In genomic region chr1:109485001-109485400, GRCh38 we compare ENCODE assay signal across 8 cellular contexts. TPM values are rescaled to one million over a fixed set of nuclear protein-coding genes. Genes with fewer than 3 reads are reported as not detected.
DNase-seq lines count a peak whose midpoint lies in the region; ATAC-seq and TF ChIP-seq lines count a peak whose summit lies in the region.

No MANE protein-coding gene starts in this region.

- DNase-seq in activated naive CD4-positive, alpha-beta T cell treated with anti-CD3 and anti-CD28 coated beads, Interleukin-2, amount 10 ng/mL, durations not matched to agents 7 days and 5 days = no peak
- no peak for DNase-seq in activated naive CD4-positive, alpha-beta T cell (lab: John Stamatoyannopoulos, UW)
- DNase-seq in SK-N-DZ (ENCODE audit: low spot score) = peak; percentile 24
- DNase-seq in fibroblast of pulmonary artery (ENCODE audit: low read depth) = no peak
- DNase-seq in stimulated activated naive CD8-positive, alpha-beta T cell treated with anti-CD3 and anti-CD28 coated beads, Interleukin-15, amount 100 ng/mL, for 72 hours = no peak
- no peak for DNase-seq in transverse colon
- DNase-seq in NCI-H1694 treated with DMSO at 0.1 percent for 48 hours (lab: John Stamatoyannopoulos, UW) = no peak

- no peaks in the 10 kb centered on the region for H3K36me3 ChIP-seq in transverse colon

- peak overlapping the region; percentile 82 for H3K27ac Mint-ChIP-seq in activated naive CD4-positive, alpha-beta T cell treated with anti-CD3 and anti-CD28 coated beads, Interleukin-2, amount 10 ng/mL, durations not matched to agents 7 days and 5 days
- peak overlapping the region; percentile 48 to 95 for H3K27ac Mint-ChIP-seq in stimulated activated naive CD8-positive, alpha-beta T cell treated with anti-CD3 and anti-CD28 coated beads, Interleukin-15, amount 100 ng/mL, for 72 hours

- intact Hi-C loops in transverse colon (cut with DNase I; ENCODE audit: low total_unique reads) = no loop called here

- no peaks in the 10 kb centered on the region for H3K27me3 ChIP-seq in transverse colon

- no peaks in the 10 kb centered on the region for H3K9me3 ChIP-seq in transverse colon

- H3K4me1 ChIP-seq in transverse colon = peaks cover 8 to 20% (median 13%) of the 10 kb centered on the region in 4 donors

- no peak for TF ChIP-seq EP300 in transverse colon (IDR thresholded peaks at IDR 0.05; ENCODE audit: low read depth)

- H3K4me3 ChIP-seq in fibroblast of pulmonary artery (replicated peaks; ENCODE audit: low read depth, low read length) = peak overlapping the region; percentile 84
- H3K4me3 ChIP-seq in transverse colon = no peak overlapping the region

- no peak for TF ChIP-seq POLR2A in transverse colon (IDR thresholded peaks at IDR 0.05)

- in situ Hi-C loops in transverse colon (cut with MboI; ENCODE audit: low pct_ligation_motif_present in 1 of 4, low pct_unique_long_range_greater_than_20kb in 1 of 4, low sequenced_read_pairs in 3 of 4) = loop anchor here in 1 of 4 donors (5.0 kb wide), 1 partner anchor 47 kb away; no protein-coding TSS in a partner anchor

- peak overlapping the region; percentile 92 for H3K4me3 Mint-ChIP-seq in activated naive CD4-positive, alpha-beta T cell treated with anti-CD3 and anti-CD28 coated beads, Interleukin-2, amount 10 ng/mL, durations not matched to agents 7 days and 5 days
- H3K4me3 Mint-ChIP-seq in stimulated activated naive CD8-positive, alpha-beta T cell treated with anti-CD3 and anti-CD28 coated beads, Interleukin-15, amount 100 ng/mL, for 72 hours = peak overlapping the region; percentile 92 to 95

- TF ChIP-seq CTCF in fibroblast of pulmonary artery (IDR thresholded peaks at IDR 0.05; ENCODE audit: low read length, missing control alignments) = no peak
- TF ChIP-seq CTCF in transverse colon (IDR thresholded peaks at IDR 0.05) = no peak

- CTCF ChIA-PET in activated naive CD4-positive, alpha-beta T cell treated with anti-CD3 and anti-CD28 coated beads, Interleukin-2, amount 10 ng/mL, durations not matched to agents 7 days and 5 days (lab: Charles Lee) = interaction anchor here (0.9 to 37.4 kb wide), 6 partner anchors 8 to 85 kb away, joined by 3 to 1080 read pairs (median 5); partner anchors contain the start of genes CYB561D1 and GPR61

- ATAC-seq in stimulated activated naive CD8-positive, alpha-beta T cell treated with anti-CD3 and anti-CD28 coated beads, Interleukin-15, amount 100 ng/mL, for 72 hours = no peak
- no peak for ATAC-seq in GM18868 (IDR thresholded peaks at IDR 0.05; ENCODE audit: unreplicated experiment)

- peaks cover 38% of the 10 kb centered on the region for H3K4me1 Mint-ChIP-seq in activated naive CD4-positive, alpha-beta T cell treated with anti-CD3 and anti-CD28 coated beads, Interleukin-2, amount 10 ng/mL, durations not matched to agents 7 days and 5 days
- H3K4me1 Mint-ChIP-seq in stimulated activated naive CD8-positive, alpha-beta T cell treated with anti-CD3 and anti-CD28 coated beads, Interleukin-15, amount 100 ng/mL, for 72 hours = peaks cover 48% of the 10 kb centered on the region

- no peak overlapping the region for H3K27ac ChIP-seq in transverse colon

- peaks cover 20% of the 10 kb centered on the region for H3K36me3 Mint-ChIP-seq in activated naive CD4-positive, alpha-beta T cell treated with anti-CD3 and anti-CD28 coated beads, Interleukin-2, amount 10 ng/mL, durations not matched to agents 7 days and 5 days

- WGBS in transverse colon (ENCODE audit: low coverage in 1 of 2), 2 donors = 17 to 33% methylated on average over 1 to 3 of the region's 3 CpGs

- no peaks in the 10 kb centered on the region for H3K9me3 Mint-ChIP-seq in activated naive CD4-positive, alpha-beta T cell treated with anti-CD3 and anti-CD28 coated beads, Interleukin-2, amount 10 ng/mL, durations not matched to agents 7 days and 5 days
- no peaks in the 10 kb centered on the region for H3K9me3 Mint-ChIP-seq in stimulated activated naive CD8-positive, alpha-beta T cell treated with anti-CD3 and anti-CD28 coated beads, Interleukin-15, amount 100 ng/mL, for 72 hours

- H3K27me3 Mint-ChIP-seq in activated naive CD4-positive, alpha-beta T cell treated with anti-CD3 and anti-CD28 coated beads, Interleukin-2, amount 10 ng/mL, durations not matched to agents 7 days and 5 days = peaks cover 29% of the 10 kb centered on the region
- peaks cover 9% of the 10 kb centered on the region for H3K27me3 Mint-ChIP-seq in stimulated activated naive CD8-positive, alpha-beta T cell treated with anti-CD3 and anti-CD28 coated beads, Interleukin-15, amount 100 ng/mL, for 72 hours

RNA-seq across cellular contexts. Expression of gene ATXN7L2, which starts 1.3 kb away (rescaled TPM):
- polyA plus RNA-seq in SK-N-DZ (2014; cell fraction: cytosol; rRNA removed) = 11.1 and 15.7 TPM in 2 replicates
- 43.6 and 59.5 TPM in 2 replicates for polyA plus RNA-seq in SK-N-DZ (2014; cell fraction: nucleus; rRNA removed)
- total RNA-seq in transverse colon = 10 to 100 TPM in 1 of 4 donors, 1 to 10 TPM in 3; 2.7 to 12.3 (median 6.2) TPM

RNA-seq across cellular contexts. Expression of gene CYB561D1, which starts 8.9 kb away (rescaled TPM):
- polyA plus RNA-seq in SK-N-DZ (2014; cell fraction: cytosol; rRNA removed) = 7.8 and 8.4 TPM in 2 replicates
- polyA plus RNA-seq in SK-N-DZ (2014; cell fraction: nucleus; rRNA removed) = 6.6 and 8.0 TPM in 2 replicates
- total RNA-seq in transverse colon = 10 to 100 TPM; 10.5 to 37.4 (median 17.3) TPM

RNA-seq across cellular contexts. Expression of gene SYPL2, which starts 18.7 kb away (rescaled TPM):
- polyA plus RNA-seq in SK-N-DZ (2014; cell fraction: cytosol; rRNA removed) = 0.07 and 0.08 TPM in 2 replicates
- polyA plus RNA-seq in SK-N-DZ (2014; cell fraction: nucleus; rRNA removed) = not detected in 2 replicates
- total RNA-seq in transverse colon = 1 to 10 TPM in 1 of 4 donors, under 1 TPM in 3; 0.40 to 4.1 (median 0.44) TPM

RNA-seq across cellular contexts. Expression of gene AMIGO1, which starts 24.5 kb away (rescaled TPM):
- 3.3 and 4.5 TPM in 2 replicates for polyA plus RNA-seq in SK-N-DZ (2014; cell fraction: cytosol; rRNA removed)
- 2.1 and 2.6 TPM in 2 replicates for polyA plus RNA-seq in SK-N-DZ (2014; cell fraction: nucleus; rRNA removed)
- 1 to 10 TPM in 2 of 4 donors, under 1 TPM in 2; 0.60 to 8.1 (median 3.5) TPM for total RNA-seq in transverse colon

RNA-seq across cellular contexts. Expression of gene GPR61, which starts 54.7 kb away (rescaled TPM):
- polyA plus RNA-seq in SK-N-DZ (2014; cell fraction: cytosol; rRNA removed) = not detected in 2 replicates
- polyA plus RNA-seq in SK-N-DZ (2014; cell fraction: nucleus; rRNA removed) = not detected in 2 replicates
- total RNA-seq in transverse colon = not detected
